25 cellular contexts compared by ENCODE assay signal in the genomic region with DNA sequence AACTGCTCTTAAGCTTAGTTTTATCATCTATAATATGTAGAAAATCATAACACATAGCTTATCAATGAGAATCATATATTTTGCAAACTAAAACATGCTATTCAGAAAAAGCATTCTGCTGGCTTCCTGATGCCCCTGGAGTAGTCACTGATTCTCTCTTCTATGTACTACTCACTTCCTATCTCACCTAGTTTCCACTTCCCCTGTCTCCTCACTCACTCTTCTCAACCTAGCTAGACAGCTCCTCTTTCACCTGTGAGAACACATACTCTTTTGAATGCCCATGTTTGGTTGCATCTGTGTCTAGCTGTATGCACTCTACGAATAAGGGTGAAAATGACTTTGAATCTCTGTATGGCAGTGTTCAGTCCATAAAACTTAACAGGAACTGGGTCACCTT. TPM values are rescaled to one million over a fixed set of nuclear protein-coding genes. Genes with fewer than 3 reads are reported as not detected.
"Had no signal": no experiment of that assay in that cellular context is flagged by ENCODE, and none has a peak within 500 bp of the region (broad histone marks: within the 10 kb centered on the region; RNA-seq: fewer than 3 reads in every experiment).

No MANE protein-coding gene starts in this region.

- ATAC-seq: activated CD8-positive, alpha-beta memory T cell treated with anti-CD3 and anti-CD28 coated beads, Interleukin-2, amount 10 ng/mL, durations not matched to agents 7 days and 5 days; activated CD8-positive, alpha-beta T cell treated with anti-CD3 and anti-CD28 coated beads, Interleukin-2, amount 10 ng/mL, durations not matched to agents 7 days and 5 days; activated naive CD4-positive, alpha-beta T cell treated with anti-CD3 and anti-CD28 coated beads, Interleukin-2, amount 50 U/mL, for 72 hours; activated T-cell treated with anti-CD3 and anti-CD28 coated beads, Interleukin-2, amount 50 U/mL, for 72 hours; left colon; sciatic nerve; stimulated activated effector memory CD8-positive, alpha-beta T cell treated with anti-CD3 and anti-CD28 coated beads, Interleukin-12 subunit alpha, Interleukin-12 subunit beta, amount 100 ng/mL, for 72 hours had no signal

- H2AFZ ChIP-seq: hepatocyte had no signal

- H3K9me3 ChIP-seq: colonic mucosa, ovary, thyroid gland, upper lobe of left lung, vagina had no signal

- H3K36me3 ChIP-seq: colonic mucosa, ovary, upper lobe of left lung, vagina had no signal

- H3K27me3 ChIP-seq: colonic mucosa, hepatocyte, ovary, thyroid gland, upper lobe of left lung, vagina had no signal

- H3K27ac ChIP-seq: colonic mucosa, hepatocyte, ovary, skin epidermis, thyroid gland, upper lobe of left lung, vagina had no signal

- H3K4me3 ChIP-seq: colonic mucosa, hepatocyte, ovary, skin epidermis, thyroid gland, upper lobe of left lung, vagina had no signal

- FAIRE-seq: bronchial epithelial cell, frontal cortex had no signal

- H3K4me2 ChIP-seq: hepatocyte had no signal

- H3K79me2 ChIP-seq: hepatocyte had no signal

- DNase-seq: activated CD8-positive, alpha-beta memory T cell treated with anti-CD3 and anti-CD28 coated beads, Interleukin-2, amount 10 ng/mL, durations not matched to agents 7 days and 5 days; activated CD8-positive, alpha-beta T cell treated with anti-CD3 and anti-CD28 coated beads, Interleukin-2, amount 10 ng/mL, durations not matched to agents 7 days and 5 days; activated naive CD4-positive, alpha-beta T cell; activated T-cell treated with anti-CD3 and anti-CD28 coated beads, Interleukin-2, amount 50 U/mL, for 72 hours; anterior cingulate cortex; colonic mucosa; effector memory CD4-positive, alpha-beta T cell; islet precursor cell; left colon; mammary epithelial cell; naive B cell; nephron progenitor cell; ovary; stimulated activated CD4-positive, alpha-beta T cell treated with anti-CD3 and anti-CD28 coated beads, Interleukin-4, amount 100 ng/mL, for 24 hours; T1000; thyroid gland; upper lobe of left lung had no signal

- H3K4me1 ChIP-seq: colonic mucosa, thyroid gland, upper lobe of left lung, vagina had no signal

RNA-seq across cellular contexts. Expression of a gene that starts 9.3 kb away (rescaled TPM):
- total RNA-seq: activated CD8-positive, alpha-beta memory T cell treated with anti-CD3 and anti-CD28 coated beads, Interleukin-2, amount 10 ng/mL, durations not matched to agents 7 days and 5 days; activated CD8-positive, alpha-beta T cell treated with anti-CD3 and anti-CD28 coated beads, Interleukin-2, amount 10 ng/mL, durations not matched to agents 7 days and 5 days had no signal

RNA-seq across cellular contexts. Expression of a gene that starts 46.8 kb away (rescaled TPM):
- total RNA-seq: activated CD8-positive, alpha-beta memory T cell treated with anti-CD3 and anti-CD28 coated beads, Interleukin-2, amount 10 ng/mL, durations not matched to agents 7 days and 5 days; activated CD8-positive, alpha-beta T cell treated with anti-CD3 and anti-CD28 coated beads, Interleukin-2, amount 10 ng/mL, durations not matched to agents 7 days and 5 days; activated naive CD4-positive, alpha-beta T cell treated with anti-CD3 and anti-CD28 coated beads, Interleukin-2, amount 50 U/mL, for 72 hours; activated T-cell treated with anti-CD3 and anti-CD28 coated beads, Interleukin-2, amount 50 U/mL, for 72 hours had no signal
